In genomic region chr7:15584575-15584974, GRCh38 we compare ENCODE assay signal across 17 cellular contexts.
DNase-seq lines count a peak whose midpoint lies in the region; ATAC-seq lines count a peak whose summit lies in the region.
"Had no signal": no experiment of that assay in that cellular context is flagged by ENCODE, and none has a peak within 500 bp of the region (broad histone marks: within the 10 kb centered on the region; RNA-seq: fewer than 3 reads in every experiment).

No MANE protein-coding gene starts in this region.

- DNase-seq in DMS 273 (lab: John Stamatoyannopoulos, UW; ENCODE audit: unreplicated experiment) (peak; percentile 32), DMS 273 treated with DMSO at 0.1 percent for 48 hours (lab: John Stamatoyannopoulos, UW) (no peak), NCI-H82 (lab: John Stamatoyannopoulos, UW) (peak; percentile 4), NCI-H82 treated with DMSO at 0.1 percent for 48 hours (lab: John Stamatoyannopoulos, UW; ENCODE audit: unreplicated experiment) (no peak), NCI-H69 (lab: John Stamatoyannopoulos, UW) (peak; percentile 10)
- DNase-seq: AML-193; BE2C; Calu3; CD4-positive, alpha-beta T cell; CD8-positive, alpha-beta memory T cell; DND-41; GM23248; H7; HCEC 1CT had no signal

- no peak for ATAC-seq in GM21786 (IDR thresholded peaks at IDR 0.05; ENCODE audit: unreplicated experiment)
- ATAC-seq in HG02973 (IDR thresholded peaks at IDR 0.05; ENCODE audit: unreplicated experiment) = no peak
- no peak for ATAC-seq in HG02759 (IDR thresholded peaks at IDR 0.05; ENCODE audit: unreplicated experiment)

Comparison
In these comparisons a context has a peak if more than half of its experiments do, and no peak if none do; other contexts are left out.
1. DNase-seq: peak in DMS 273 (single experiment), NCI-H82 (single experiment) and NCI-H69 (single experiment); none in DMS 273 treated with DMSO at 0.1 percent for 48 hours (single experiment) and NCI-H82 treated with DMSO at 0.1 percent for 48 hours (single experiment).